In genomic region chr7:1251796-1252542, GRCh38 we compare ENCODE assay signal across 1 cellular context.
TF ChIP-seq lines count a peak whose summit lies in the region.

No MANE protein-coding gene starts in this region.

TF ChIP-seq in SK-N-SH, 30 proteins besides CTCF, POLR2A, EP300 and RAD21 (continued from another document):
- TF ChIP-seq, protein P1, sequence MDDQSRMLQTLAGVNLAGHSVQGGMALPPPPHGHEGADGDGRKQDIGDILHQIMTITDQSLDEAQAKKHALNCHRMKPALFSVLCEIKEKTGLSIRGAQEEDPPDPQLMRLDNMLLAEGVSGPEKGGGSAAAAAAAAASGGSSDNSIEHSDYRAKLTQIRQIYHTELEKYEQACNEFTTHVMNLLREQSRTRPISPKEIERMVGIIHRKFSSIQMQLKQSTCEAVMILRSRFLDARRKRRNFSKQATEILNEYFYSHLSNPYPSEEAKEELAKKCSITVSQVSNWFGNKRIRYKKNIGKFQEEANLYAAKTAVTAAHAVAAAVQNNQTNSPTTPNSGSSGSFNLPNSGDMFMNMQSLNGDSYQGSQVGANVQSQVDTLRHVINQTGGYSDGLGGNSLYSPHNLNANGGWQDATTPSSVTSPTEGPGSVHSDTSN (IDR thresholded peaks at IDR 0.05) = no peak
TF ChIP-seq in SK-N-SH: peak in this region for 1.
